7 cellular contexts compared by ENCODE assay signal in the genomic region with DNA sequence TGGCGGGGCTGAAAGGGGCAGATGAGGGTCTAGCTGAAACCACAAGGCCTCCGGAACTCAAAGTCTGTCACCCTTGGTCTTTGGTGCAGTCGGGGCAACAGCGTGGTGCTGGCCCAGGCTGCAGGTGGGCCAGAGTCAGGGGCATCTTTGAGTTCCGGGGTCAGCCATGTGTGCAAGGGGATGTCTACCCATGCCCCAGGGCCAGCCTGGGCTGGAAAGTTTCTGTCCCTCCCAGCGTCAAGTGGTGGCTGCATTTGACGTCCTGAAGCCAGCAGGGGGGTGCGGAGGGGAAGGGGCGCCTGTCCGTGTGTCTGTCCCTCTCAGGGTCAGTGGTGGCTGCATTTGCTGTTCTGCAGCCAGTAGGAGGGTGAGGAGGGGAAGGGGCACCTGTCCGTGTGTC. TPM values are rescaled to one million over a fixed set of nuclear protein-coding genes. Genes with fewer than 3 reads are reported as not detected.
DNase-seq lines count a peak whose midpoint lies in the region; ATAC-seq and TF ChIP-seq lines count a peak whose summit lies in the region.

No MANE protein-coding gene starts in this region.

- DNase-seq in H7 (no peak), SW480 (ENCODE audit: low spot score) (peak; percentile 27), heart left ventricle (no peak), nucleus accumbens (lab: John Stamatoyannopoulos, UW) (no peak), NCI-H1092 (lab: John Stamatoyannopoulos, UW) (no peak)
- DNase-seq in stimulated activated CD4-positive, alpha-beta T cell treated with anti-CD3 and anti-CD28 coated beads, Interleukin-4, amount 100 ng/mL, for 24 hours: no peak

- 15 to 21% (median 16%) methylated on average over 9 to 11 of the region's 11 CpGs for WGBS in heart left ventricle, 4 donors

- H3K4me3 ChIP-seq in H7 (ENCODE audit: insufficient read depth, low read depth, low read length) (peak overlapping the region; percentile 75), heart left ventricle (peak overlapping the region; percentile 66 to 99 (median 88)), skeletal muscle satellite cell (ENCODE audit: low read length) (peak overlapping the region; percentile 82)

- ATAC-seq in heart left ventricle: no peak

- TF ChIP-seq CTCF in heart left ventricle (IDR thresholded peaks at IDR 0.05): no peak

- intact Hi-C loops in heart left ventricle (cut with DNase I): loop anchor here in 5 of 10 donors (2.0 to 10.0 kb wide), 7 partner anchors 32 to 152 kb away; partner anchors contain the start of genes GRIFIN (in 2 of the 5), TTYH3 (in 2 of the 5), CHST12 (in 1 of the 5) and LFNG (in 1 of the 5)

- TF ChIP-seq POLR2A in heart left ventricle (IDR thresholded peaks at IDR 0.05): no peak

- H3K36me3 ChIP-seq in H7 (replicated peaks; ENCODE audit: control insufficient read depth, insufficient read depth, low read length): peaks cover 1% of the 10 kb centered on the region; the same call in 1 of the 2 replicates
- peaks cover 0 to 34% (median 4%) of the 10 kb centered on the region in 9 donors for H3K36me3 ChIP-seq in heart left ventricle
- peaks cover 9% of the 10 kb centered on the region for H3K36me3 ChIP-seq in skeletal muscle satellite cell (ENCODE audit: insufficient read depth, low read length)

- H3K9me3 ChIP-seq in heart left ventricle: no peaks in the 10 kb centered on the region
- no peaks in the 10 kb centered on the region for H3K9me3 ChIP-seq in skeletal muscle satellite cell (replicated peaks; ENCODE audit: low read length)

- H3K27me3 ChIP-seq in H7 (ENCODE audit: control insufficient read depth, insufficient read depth, low read length) (no peaks in the 10 kb centered on the region), heart left ventricle (no peaks in the 10 kb centered on the region), skeletal muscle satellite cell (ENCODE audit: control insufficient read depth, insufficient read depth, low read length) (no peaks in the 10 kb centered on the region)

- H3K4me1 ChIP-seq in heart left ventricle: peaks cover 0 to 48% (median 26%) of the 10 kb centered on the region in 12 donors
- peaks cover 22% of the 10 kb centered on the region for H3K4me1 ChIP-seq in skeletal muscle satellite cell (ENCODE audit: control insufficient read depth, insufficient read depth, low read length)

- peak overlapping the region; percentile 83 for H3K4me2 ChIP-seq in skeletal muscle satellite cell (ENCODE audit: low read length)

- peak overlapping the region; percentile 90 for H3K9ac ChIP-seq in skeletal muscle satellite cell (ENCODE audit: low read depth, low read length)

- H3K27ac ChIP-seq in heart left ventricle: peak overlapping the region in 8 of 12 donors; percentile 98 to 100 (median 99)

RNA-seq across cellular contexts. Expression of gene BRAT1, which starts 0.7 kb away (rescaled TPM):
- total RNA-seq in H7 (2014; rRNA removed; shearing (Covaris generic)): 83.5 and 86.4 TPM in 2 replicates
- total RNA-seq in heart left ventricle: 10 to 100 TPM; 10.9 to 27.8 (median 14.9) TPM
- polyA plus RNA-seq in heart left ventricle: 10 to 100 TPM; 13.8 to 17.8 TPM
- total RNA-seq in skeletal muscle satellite cell (2012; rRNA removed): 25.3 and 31.0 TPM in 2 replicates

RNA-seq across cellular contexts. Expression of gene IQCE, which starts 4.1 kb away (rescaled TPM):
- 2.1 and 4.0 TPM in 2 replicates for total RNA-seq in H7 (2014; rRNA removed; shearing (Covaris generic))
- 10 to 100 TPM in 5 of 9 donors, 1 to 10 TPM in 4; 8.0 to 14.1 (median 10.3) TPM for total RNA-seq in heart left ventricle
- 10 to 100 TPM in 1 of 2 donors, 1 to 10 TPM in 1; 5.0 to 10.8 TPM for polyA plus RNA-seq in heart left ventricle
- 6.8 and 9.6 TPM in 2 replicates for total RNA-seq in skeletal muscle satellite cell (2012; rRNA removed)

RNA-seq across cellular contexts. Expression of gene LFNG, which starts 35.1 kb away (rescaled TPM):
- total RNA-seq in H7 (2014; rRNA removed; shearing (Covaris generic)): 12.8 and 20.0 TPM in 2 replicates
- 10 to 100 TPM in 3 of 9 donors, 1 to 10 TPM in 6; 3.1 to 22.8 (median 7.7) TPM for total RNA-seq in heart left ventricle
- 1 to 10 TPM; 5.4 to 5.7 TPM for polyA plus RNA-seq in heart left ventricle
- 1.3 and 2.0 TPM in 2 replicates for total RNA-seq in skeletal muscle satellite cell (2012; rRNA removed)
